30 cellular contexts compared by ENCODE assay signal in the genomic region with DNA sequence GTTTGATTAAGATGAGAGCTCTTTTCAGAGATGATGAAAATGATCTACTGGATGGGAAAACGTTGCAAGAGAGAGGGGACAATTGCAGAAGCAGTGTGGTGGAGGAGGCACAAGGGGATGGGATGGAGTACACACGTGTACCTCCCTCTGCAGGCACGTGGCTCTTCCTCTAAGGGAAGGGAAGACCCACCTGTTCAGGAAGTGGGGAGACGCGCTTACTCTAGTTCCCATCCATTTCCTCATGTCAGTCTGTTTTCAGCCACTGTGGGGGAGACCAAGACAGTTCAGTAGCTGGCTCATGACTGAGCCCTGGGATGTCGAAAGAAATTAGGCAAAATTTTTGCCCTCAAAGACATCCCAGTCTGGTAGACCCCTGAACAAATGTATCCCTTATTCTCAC.
"Had no signal": no experiment of that assay in that cellular context is flagged by ENCODE, and none has a peak within 500 bp of the region (broad histone marks: within the 10 kb centered on the region; RNA-seq: fewer than 3 reads in every experiment).

No MANE protein-coding gene starts in this region.

- H3K36me3 ChIP-seq: colonic mucosa, esophagus muscularis mucosa, gastroesophageal sphincter, heart left ventricle, left lung, ovary, spleen, thoracic aorta, tibial nerve, upper lobe of left lung had no signal

- H3K4me3 ChIP-seq: colonic mucosa, esophagus muscularis mucosa, gastroesophageal sphincter, heart left ventricle, hepatocyte, left lung, ovary, psoas muscle, skin epidermis, spleen, thoracic aorta, tibial nerve, upper lobe of left lung had no signal

- FAIRE-seq: islet of Langerhans, urothelium cell line had no signal

- H3K4me3 Mint-ChIP-seq: dendritic cell treated with granulocyte-macrophage colony-stimulating factor and Interleukin-4, amounts not matched to agents 40 ng/mL and 50 ng/mL, for 4 days; endodermal cell; naive thymus-derived CD8-positive, alpha-beta T cell; nephron progenitor cell; stimulated activated naive B cell treated with anti-CD40 and anti-IgM and Interleukin-4, amounts not matched to agents 10 μg/mL and 1 μg/mL and 100 μg/mL, for 72 hours; stimulated activated naive CD8-positive, alpha-beta T cell treated with anti-CD3 and anti-CD28 coated beads, Interleukin-15, Interleukin-2, amounts not matched to agents 100 ng/mL and 50 ng/mL, for 24 hours had no signal

- DNase-seq: colonic mucosa; effector CD8-positive, alpha-beta T cell; endodermal cell; foreskin keratinocyte; heart left ventricle; left cardiac atrium; left lung; mesendoderm; midbrain; naive thymus-derived CD8-positive, alpha-beta T cell; nephron progenitor cell; nucleus accumbens; ovary; posterior cingulate gyrus; psoas muscle; right cardiac atrium; spleen; stimulated activated CD4-positive, alpha-beta T cell treated with anti-CD3 and anti-CD28 coated beads, Interleukin-4, amount 100 ng/mL, for 4 hours; stimulated activated naive B cell treated with anti-CD40 and anti-IgM and Interleukin-4, amounts not matched to agents 10 μg/mL and 1 μg/mL and 100 μg/mL, for 72 hours; upper lobe of left lung had no signal

- ATAC-seq: foreskin keratinocyte; gastroesophageal sphincter; heart left ventricle; left cardiac atrium; left lung; naive thymus-derived CD8-positive, alpha-beta T cell; psoas muscle; right cardiac atrium; stimulated activated naive B cell treated with anti-CD40 and anti-IgM and Interleukin-4, amounts not matched to agents 10 μg/mL and 1 μg/mL and 100 μg/mL, for 72 hours had no signal

- H3K27ac Mint-ChIP-seq: dendritic cell treated with granulocyte-macrophage colony-stimulating factor and Interleukin-4, amounts not matched to agents 40 ng/mL and 50 ng/mL, for 4 days; endodermal cell; naive thymus-derived CD8-positive, alpha-beta T cell; nephron progenitor cell; stimulated activated naive B cell treated with anti-CD40 and anti-IgM and Interleukin-4, amounts not matched to agents 10 μg/mL and 1 μg/mL and 100 μg/mL, for 72 hours; stimulated activated naive CD8-positive, alpha-beta T cell treated with anti-CD3 and anti-CD28 coated beads, Interleukin-15, Interleukin-2, amounts not matched to agents 100 ng/mL and 50 ng/mL, for 24 hours had no signal

- H3K4me1 ChIP-seq: colonic mucosa, foreskin keratinocyte, left lung, psoas muscle, spleen, upper lobe of left lung had no signal

- H3K9me3 ChIP-seq: colonic mucosa, esophagus muscularis mucosa, gastroesophageal sphincter, heart left ventricle, left lung, ovary, psoas muscle, spleen, thoracic aorta, tibial nerve, upper lobe of left lung had no signal

- H3K9me3 Mint-ChIP-seq: dendritic cell treated with granulocyte-macrophage colony-stimulating factor and Interleukin-4, amounts not matched to agents 40 ng/mL and 50 ng/mL, for 4 days; endodermal cell; nephron progenitor cell; stimulated activated naive CD8-positive, alpha-beta T cell treated with anti-CD3 and anti-CD28 coated beads, Interleukin-15, Interleukin-2, amounts not matched to agents 100 ng/mL and 50 ng/mL, for 24 hours had no signal

- H3K27me3 ChIP-seq: colonic mucosa, esophagus muscularis mucosa, foreskin keratinocyte, gastroesophageal sphincter, heart left ventricle, hepatocyte, left lung, ovary, spleen, tibial nerve, upper lobe of left lung had no signal

- H3K27ac ChIP-seq: colonic mucosa, esophagus muscularis mucosa, foreskin keratinocyte, gastroesophageal sphincter, heart left ventricle, hepatocyte, left lung, ovary, psoas muscle, skin epidermis, spleen, thoracic aorta, tibial nerve, upper lobe of left lung had no signal

- H3K79me2 ChIP-seq: hepatocyte had no signal

- H3K4me2 ChIP-seq: hepatocyte had no signal

- H3K36me3 Mint-ChIP-seq: naive thymus-derived CD8-positive, alpha-beta T cell; stimulated activated naive B cell treated with anti-CD40 and anti-IgM and Interleukin-4, amounts not matched to agents 10 μg/mL and 1 μg/mL and 100 μg/mL, for 72 hours had no signal

- H2AFZ ChIP-seq: hepatocyte had no signal
